Comparison of ENCODE assay signal across 8 cellular contexts in the genomic region with DNA sequence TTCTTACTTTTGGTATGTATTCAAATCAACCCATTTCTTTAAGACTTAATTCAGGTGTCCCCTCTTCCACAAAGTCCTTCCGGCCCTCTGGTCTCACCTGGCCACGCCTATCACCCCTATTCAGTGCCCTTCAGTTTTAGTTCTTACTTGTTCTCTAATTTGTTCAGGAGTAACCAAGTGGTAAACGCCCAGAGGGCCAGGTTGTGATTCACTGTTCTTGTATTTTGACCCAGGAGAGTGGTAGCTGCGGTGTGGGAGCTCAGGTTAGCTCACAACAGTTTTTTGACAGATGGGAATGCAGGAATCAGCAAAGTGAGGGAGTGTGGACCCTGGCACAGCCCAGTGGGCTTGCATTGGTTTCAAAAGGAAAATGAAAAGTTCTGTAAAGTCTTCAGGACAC.
DNase-seq lines count a peak whose midpoint lies in the region; ATAC-seq and TF ChIP-seq lines count a peak whose summit lies in the region.

No MANE protein-coding gene starts in this region.

- no peaks in the 10 kb centered on the region for H3K36me3 Mint-ChIP-seq in activated naive CD4-positive, alpha-beta T cell treated with anti-CD3 and anti-CD28 coated beads, Interleukin-2, amount 50 U/mL, for 24 hours
- H3K36me3 Mint-ChIP-seq in activated T-helper 17 cell treated with anti-CD3 and anti-CD28 coated beads, Interleukin-2, amount 50 U/mL, for 72 hours (ENCODE audit: low read depth), result peaks cover 19% of the 10 kb centered on the region

- H3K27me3 ChIP-seq in ascending aorta, result no peaks in the 10 kb centered on the region

- ATAC-seq in activated T-helper 17 cell treated with anti-CD3 and anti-CD28 coated beads, Interleukin-2, amount 50 U/mL, for 72 hours (replicated peaks), result no peak
- ATAC-seq in GM21825 (IDR thresholded peaks at IDR 0.05; ENCODE audit: unreplicated experiment), result no peak

- H3K4me1 Mint-ChIP-seq in activated naive CD4-positive, alpha-beta T cell treated with anti-CD3 and anti-CD28 coated beads, Interleukin-2, amount 50 U/mL, for 24 hours, result peaks cover 54% of the 10 kb centered on the region
- H3K4me1 Mint-ChIP-seq in activated T-helper 17 cell treated with anti-CD3 and anti-CD28 coated beads, Interleukin-2, amount 50 U/mL, for 72 hours, result peaks cover 25% of the 10 kb centered on the region

- H3K4me3 Mint-ChIP-seq in activated naive CD4-positive, alpha-beta T cell treated with anti-CD3 and anti-CD28 coated beads, Interleukin-2, amount 50 U/mL, for 24 hours, result peak overlapping the region; percentile 69
- H3K4me3 Mint-ChIP-seq in activated T-helper 17 cell treated with anti-CD3 and anti-CD28 coated beads, Interleukin-2, amount 50 U/mL, for 72 hours, result peak overlapping the region; percentile 64

- no peaks in the 10 kb centered on the region for H3K4me1 ChIP-seq in ascending aorta

- H3K27ac Mint-ChIP-seq in activated naive CD4-positive, alpha-beta T cell treated with anti-CD3 and anti-CD28 coated beads, Interleukin-2, amount 50 U/mL, for 24 hours, result peak overlapping the region; percentile 97
- peak overlapping the region; percentile 60 for H3K27ac Mint-ChIP-seq in activated T-helper 17 cell treated with anti-CD3 and anti-CD28 coated beads, Interleukin-2, amount 50 U/mL, for 72 hours

- H3K36me3 ChIP-seq in ascending aorta, result no peaks in the 10 kb centered on the region

- DNase-seq in activated naive CD4-positive, alpha-beta T cell treated with anti-CD3 and anti-CD28 coated beads, Interleukin-2, amount 50 U/mL, for 16 hours, result no peak
- peak; percentile 93 for DNase-seq in islet precursor cell
- DNase-seq in NCI-H2107 treated with DMSO at 0.1 percent for 48 hours (lab: John Stamatoyannopoulos, UW; ENCODE audit: unreplicated experiment), result no peak
- DNase-seq in ascending aorta (ENCODE audit: low spot score in 2 of 2), result no peak
- no peak for DNase-seq in AG08395 (ENCODE audit: low spot score)

- no peaks in the 10 kb centered on the region for H3K9me3 Mint-ChIP-seq in activated naive CD4-positive, alpha-beta T cell treated with anti-CD3 and anti-CD28 coated beads, Interleukin-2, amount 50 U/mL, for 24 hours
- H3K9me3 Mint-ChIP-seq in activated T-helper 17 cell treated with anti-CD3 and anti-CD28 coated beads, Interleukin-2, amount 50 U/mL, for 72 hours, result no peaks in the 10 kb centered on the region

- H3K27ac ChIP-seq in ascending aorta, result no peak overlapping the region

- TF ChIP-seq CTCF in ascending aorta (IDR thresholded peaks at IDR 0.05), result no peak

- H3K9me3 ChIP-seq in ascending aorta, result no peaks in the 10 kb centered on the region

- no peak overlapping the region for H3K4me3 ChIP-seq in ascending aorta

- intact Hi-C loops in ascending aorta (cut with DNase I), result no loop called here

- no peaks in the 10 kb centered on the region for H3K27me3 Mint-ChIP-seq in activated naive CD4-positive, alpha-beta T cell treated with anti-CD3 and anti-CD28 coated beads, Interleukin-2, amount 50 U/mL, for 24 hours
- no peaks in the 10 kb centered on the region for H3K27me3 Mint-ChIP-seq in activated T-helper 17 cell treated with anti-CD3 and anti-CD28 coated beads, Interleukin-2, amount 50 U/mL, for 72 hours
